ENCODE assay signal across 24 cellular contexts in genomic region chr7:155378580-155378934, GRCh38.
DNase-seq lines count a peak whose midpoint lies in the region; ATAC-seq and TF ChIP-seq lines count a peak whose summit lies in the region.
"Had no signal": no experiment of that assay in that cellular context is flagged by ENCODE, and none has a peak within 500 bp of the region (broad histone marks: within the 10 kb centered on the region; RNA-seq: fewer than 3 reads in every experiment).

No MANE protein-coding gene starts in this region.

- H3K4me1 ChIP-seq in ACC112 (ENCODE audit: control insufficient read depth, insufficient read depth, low read length, unreplicated experiment) (no peaks in the 10 kb centered on the region), GM23338 (ENCODE audit: insufficient read depth) (peaks cover 50% of the 10 kb centered on the region)

- TF ChIP-seq CTCF in GM23338 (conservative IDR thresholded peaks at IDR 0.05; ENCODE audit: low read depth in 2 of 2), result no peak
- no peak for TF ChIP-seq CTCF in chondrocyte (IDR thresholded peaks at IDR 0.05)

- H3K4me3 Mint-ChIP-seq in GM23338 (no peak overlapping the region; the same call in 2 of the 3 replicates), chondrocyte (ENCODE audit: unreplicated experiment) (no peak overlapping the region)

- H3K27me3 ChIP-seq in ACC112 (ENCODE audit: insufficient read depth, low read length) (peaks cover 100% of the 10 kb centered on the region), GM23338 (ENCODE audit: insufficient read depth) (peaks cover 100% of the 10 kb centered on the region)

- no peak overlapping the region for H3K27ac Mint-ChIP-seq in GM23338
- H3K27ac Mint-ChIP-seq in chondrocyte (ENCODE audit: unreplicated experiment), result no peak overlapping the region
- H3K27ac Mint-ChIP-seq: CD4-positive, alpha-beta memory T cell had no signal

- H3K9me2 ChIP-seq in GM23338 (ENCODE audit: insufficient read depth), result no peaks in the 10 kb centered on the region
- H3K9me2 ChIP-seq: SK-N-SH had no signal

- H2AFZ ChIP-seq in ACC112 (ENCODE audit: low read length, unreplicated experiment) (no peak overlapping the region), GM23338 (no peak overlapping the region)

- H3K36me3 Mint-ChIP-seq in GM23338 (ENCODE audit: low read depth) (no peaks in the 10 kb centered on the region), chondrocyte (ENCODE audit: low read depth) (peaks cover 2% of the 10 kb centered on the region)

- no peak for ATAC-seq in GM23338
- ATAC-seq in left colon, result peak; percentile 37
- ATAC-seq in HG03135 (IDR thresholded peaks at IDR 0.05; ENCODE audit: unreplicated experiment), result no peak
- ATAC-seq: GM12878, HCT116 had no signal

- peak overlapping the region; percentile 61; the same call in 1 of the 2 replicates for H3K4me3 ChIP-seq in ACC112 (ENCODE audit: low read depth, low read length)
- H3K4me3 ChIP-seq in GM23338, result no peak overlapping the region
- H3K4me3 ChIP-seq: GM12878 had no signal

- H3F3A ChIP-seq in GM23338 (replicated peaks; ENCODE audit: low read depth), result peaks cover 36% of the 10 kb centered on the region

- H3K27me3 Mint-ChIP-seq in GM23338 (ENCODE audit: insufficient read depth, low read depth, poor library complexity) (peaks cover 98% of the 10 kb centered on the region), chondrocyte (ENCODE audit: low read depth) (peaks cover 82% of the 10 kb centered on the region)

- no peak overlapping the region for H3K27ac ChIP-seq in ACC112 (ENCODE audit: low read depth, low read length)
- no peak overlapping the region for H3K27ac ChIP-seq in GM23338 (ENCODE audit: low read depth)
- H3K27ac ChIP-seq: KMS-11 had no signal

- no peak overlapping the region; the same call in 1 of the 2 replicates for H3K4me2 ChIP-seq in GM23338
- H3K4me2 ChIP-seq: KMS-11 had no signal

- H3K4me1 Mint-ChIP-seq in GM23338, result peaks cover 44% of the 10 kb centered on the region
- H3K4me1 Mint-ChIP-seq in chondrocyte (ENCODE audit: low read depth), result peaks cover 27% of the 10 kb centered on the region

- intact Hi-C loops in left colon (cut with DNase I, micrococcal nuclease), result no loop called here
- intact Hi-C loops in head of caudate nucleus (cut with DNase I), result no loop called here

- H3K79me2 ChIP-seq in ACC112 (ENCODE audit: control insufficient read depth, insufficient read depth, low read length, unreplicated experiment), result no peaks in the 10 kb centered on the region
- H3K79me2 ChIP-seq in GM23338 (replicated peaks; ENCODE audit: insufficient read depth), result no peaks in the 10 kb centered on the region

- H3K36me3 ChIP-seq in ACC112 (ENCODE audit: insufficient read depth, low read length) (no peaks in the 10 kb centered on the region), GM23338 (ENCODE audit: insufficient read depth) (no peaks in the 10 kb centered on the region)

- no peak for DNase-seq in GM23338 (ENCODE audit: low spot score)
- peak; percentile 6 for DNase-seq in chondrocyte (ENCODE audit: low spot score)
- DNase-seq in left colon, result no peak
- DNase-seq in anterior cingulate cortex (lab: John Stamatoyannopoulos, UW), result no peak
- DNase-seq in head of caudate nucleus, result no peak
- DNase-seq in NCI-H187 (lab: John Stamatoyannopoulos, UW), result no peak
- DNase-seq: AML-193; C1 segment of cervical spinal cord; CD4-positive, alpha-beta memory T cell; DMS 273 treated with DMSO at 0.1 percent for 48 hours; DMS79; EL; GDM1; NCI-H1092 treated with DMSO at 0.1 percent for 48 hours; NCI-H146; NCI-H2029; NCI-H2227 treated with DMSO at 0.1 percent for 48 hours; NCI-H526 treated with DMSO at 0.1 percent for 48 hours had no signal

- H3K9me3 Mint-ChIP-seq in GM23338 (no peaks in the 10 kb centered on the region; the same call in 1 of the 3 replicates), chondrocyte (ENCODE audit: low read depth) (no peaks in the 10 kb centered on the region)

- H4K20me1 ChIP-seq in GM23338 (replicated peaks; ENCODE audit: insufficient read depth), result peaks cover 43% of the 10 kb centered on the region

TF ChIP-seq in GM23338, 12 proteins besides CTCF, POLR2A, EP300 and RAD21:
- TF ChIP-seq JUNB (IDR thresholded peaks at IDR 0.05; ENCODE audit: unreplicated experiment), result no peak
- no peak for TF ChIP-seq STAT1 (IDR thresholded peaks at IDR 0.05; ENCODE audit: unreplicated experiment)
- peak; percentile 80 for TF ChIP-seq EZH2 (IDR thresholded peaks at IDR 0.05; ENCODE audit: low read depth, unreplicated experiment)
